ENCODE assay signal across 8 cellular contexts in genomic region chr6:104940881-104941693, GRCh38. TPM values are rescaled to one million over a fixed set of nuclear protein-coding genes. Genes with fewer than 3 reads are reported as not detected.
DNase-seq lines count a peak whose midpoint lies in the region; ATAC-seq and TF ChIP-seq lines count a peak whose summit lies in the region.

No MANE protein-coding gene starts in this region.

- POLR2A ChIA-PET in A673 (lab: Charles Lee; ENCODE audit: low non-redundant PET) = no interaction called here

- TF ChIP-seq POLR2A in adrenal gland (IDR thresholded peaks at IDR 0.05) = no peak

- no peaks in the 10 kb centered on the region for H3K36me3 ChIP-seq in A673 (ENCODE audit: insufficient read depth, low read length, poor library complexity, severe bottlenecking)
- no peaks in the 10 kb centered on the region for H3K36me3 ChIP-seq in adrenal gland (replicated peaks in 1 of 2)

- TF ChIP-seq CTCF in A673 (conservative IDR thresholded peaks at IDR 0.05; ENCODE audit: low read depth, low read length) (peak; percentile 66), adrenal gland (IDR thresholded peaks at IDR 0.05) (peak in 4 of 6 experiments; percentile 6 to 51 (median 32)), retinal pigment epithelial cell (conservative IDR thresholded peaks at IDR 0.05; ENCODE audit: low read depth, low read length) (peak; percentile 59)

- intact Hi-C loops in A673 (cut with micrococcal nuclease; ENCODE audit: unreplicated experiment) = loop anchor here (10.0 kb wide), 1 partner anchor 484 kb away; no protein-coding TSS in a partner anchor
- intact Hi-C loops in adrenal gland (cut with DNase I) = loop anchor here in 1 of 2 donors (10.0 kb wide), 1 partner anchor 134 kb away; no protein-coding TSS in a partner anchor

- DNase-seq in A673 (ENCODE audit: low spot score) (peak; percentile 74), NCI-H2171 treated with DMSO at 0.1 percent for 48 hours (lab: John Stamatoyannopoulos, UW) (peak; percentile 46), adrenal gland (peak in 5 of 7 donors; percentile 20 to 62 (median 31)), hepatic stellate cell (ENCODE audit: low spot score) (peak; percentile 38), retinal pigment epithelial cell (ENCODE audit: low read depth) (no peak), DMS153 treated with DMSO at 0.1 percent for 48 hours (lab: John Stamatoyannopoulos, UW; ENCODE audit: unreplicated experiment) (no peak)

- WGBS in adrenal gland, 4 donors = 1 to 5% (median 3%) methylated on average over 24 to 103 of the region's 103 CpGs

- no peak overlapping the region for H3K27ac ChIP-seq in A673 (ENCODE audit: low read depth, low read length, poor library complexity, severe bottlenecking)
- peak overlapping the region in 1 of 5 donors; percentile 24 for H3K27ac ChIP-seq in adrenal gland

- no TSS peak for BruUV-seq in A673 (replicated peaks; lab: Mats Ljungman, UMichigan)

- no peaks in the 10 kb centered on the region for H3K27me3 ChIP-seq in A673 (replicated peaks; ENCODE audit: insufficient read depth, low read depth, low read length, poor library complexity)
- H3K27me3 ChIP-seq in adrenal gland = peaks cover 62% of the 10 kb centered on the region

- ATAC-seq in GM19023 (IDR thresholded peaks at IDR 0.05; ENCODE audit: unreplicated experiment) (peak; percentile 89), HG03139 (IDR thresholded peaks at IDR 0.05; ENCODE audit: unreplicated experiment) (no peak)

- CTCF ChIA-PET in A673 (lab: Charles Lee) = no interaction called here

- H3K4me1 ChIP-seq in A673 (ENCODE audit: insufficient read depth, low read length, poor library complexity, severe bottlenecking) (no peaks in the 10 kb centered on the region), adrenal gland (replicated peaks in 1 of 2) (peaks cover 0 to 4% of the 10 kb centered on the region in 2 donors)

- H3K4me3 ChIP-seq in A673 (ENCODE audit: low read depth, low read length, poor library complexity, severe bottlenecking) (peak overlapping the region; percentile 52), adrenal gland (peak overlapping the region in 1 of 4 donors; percentile 52), retinal pigment epithelial cell (ENCODE audit: low read length) (peak overlapping the region; percentile 66)

- H3K9me3 ChIP-seq in A673 (ENCODE audit: low read depth, low read length, poor library complexity, severe bottlenecking) (no peaks in the 10 kb centered on the region), adrenal gland (replicated peaks in 1 of 3) (no peaks in the 10 kb centered on the region)

RNA-seq across cellular contexts. Expression of gene LIN28B, which starts 15.8 kb away (rescaled TPM):
- total RNA-seq in A673 (2021) (21.6 and 21.7 TPM in 2 replicates), adrenal gland (under 1 TPM in 2 of 8 donors, not detected in 6; 0.08 to 0.14 TPM)
- polyA plus RNA-seq in adrenal gland = under 1 TPM in 2 of 3 donors, not detected in 1; 0.08 to 0.09 TPM

Comparison
In these comparisons a context has a peak if more than half of its experiments do, and no peak if none do; other contexts are left out.
1. DNase-seq: peak in A673 (single experiment), NCI-H2171 treated with DMSO at 0.1 percent for 48 hours (single experiment), adrenal gland (5 of 7) and hepatic stellate cell (single experiment); none in retinal pigment epithelial cell (single experiment) and DMS153 treated with DMSO at 0.1 percent for 48 hours (single experiment).
2. RNA of gene LIN28B, which starts 15.8 kb away (total RNA-seq): 21.6 to 21.7 TPM in A673; 0.08 to 0.14 TPM in adrenal gland; every median in the first group is over 10 times any median in the second.
3. Peak in every context shown above with its lines, with median percentiles within 50 percentile points of each other: CTCF ChIP-seq.